11 cellular contexts compared by ENCODE assay signal in the genomic region with DNA sequence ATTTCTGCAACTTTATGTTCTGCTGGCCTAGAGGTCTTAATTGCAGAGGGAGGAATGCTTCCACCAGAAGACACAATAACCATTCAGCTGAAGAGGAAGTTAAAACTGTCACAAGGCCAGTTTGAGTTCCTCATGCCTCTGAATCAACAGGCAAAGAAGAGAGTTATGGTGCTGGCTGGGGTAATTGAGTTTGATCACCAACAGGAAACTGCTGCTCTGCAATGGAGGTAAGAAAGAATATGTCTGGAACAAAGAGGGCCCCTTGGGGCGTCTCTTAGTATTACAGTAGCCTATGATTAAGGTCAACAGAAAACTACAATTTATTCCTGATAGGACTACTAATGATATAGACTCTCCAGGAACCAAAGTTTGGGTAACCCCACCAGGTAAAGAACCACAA.
DNase-seq lines count a peak whose midpoint lies in the region; FAIRE-seq and TF ChIP-seq lines count a peak whose summit lies in the region.
"Had no signal": no experiment of that assay in that cellular context is flagged by ENCODE, and none has a peak within 500 bp of the region (broad histone marks: within the 10 kb centered on the region; RNA-seq: fewer than 3 reads in every experiment).

No MANE protein-coding gene starts in this region.

- no peak for FAIRE-seq in kidney (lab: Jason Lieb, UNC)

- intact Hi-C loops in kidney (cut with DNase I) (no loop called here), OCI-LY7 (cut with micrococcal nuclease; ENCODE audit: unreplicated experiment) (no loop called here)

- no peaks in the 10 kb centered on the region for H3K27me3 Mint-ChIP-seq in activated CD4-positive, alpha-beta memory T cell treated with anti-CD3 and anti-CD28 coated beads, Interleukin-2, amount 10 ng/mL, durations not matched to agents 7 days and 5 days
- H3K27me3 Mint-ChIP-seq: activated T-cell treated with anti-CD3 and anti-CD28 coated beads, Interleukin-2, amount 50 U/mL, for 24 hours had no signal

- H3K4me1 ChIP-seq in kidney (ENCODE audit: control insufficient read depth in 1 of 2, insufficient read depth in 1 of 2, low read depth in 1 of 2, low read length in 2 of 2) (no peaks in the 10 kb centered on the region), OCI-LY7 (ENCODE audit: insufficient read depth, low read length, poor library complexity, severe bottlenecking) (no peaks in the 10 kb centered on the region)

- H3K9ac ChIP-seq in kidney (ENCODE audit: low read length in 2 of 2): no peak overlapping the region

- TF ChIP-seq CTCF in HFF-Myc (IDR thresholded peaks at IDR 0.05; ENCODE audit: low read depth, low read length, missing control alignments) (peak; percentile 5), kidney (IDR thresholded peaks at IDR 0.05; ENCODE audit: borderline replicate concordance, extremely low read depth, insufficient read depth) (no peak), foreskin fibroblast (IDR thresholded peaks at IDR 0.05; ENCODE audit: low read depth, low read length) (no peak), OCI-LY7 (conservative IDR thresholded peaks at IDR 0.05; ENCODE audit: low read length) (no peak)

- H3K27ac Mint-ChIP-seq in activated CD4-positive, alpha-beta memory T cell treated with anti-CD3 and anti-CD28 coated beads, Interleukin-2, amount 10 ng/mL, durations not matched to agents 7 days and 5 days: no peak overlapping the region
- H3K27ac Mint-ChIP-seq: activated T-cell treated with anti-CD3 and anti-CD28 coated beads, Interleukin-2, amount 50 U/mL, for 24 hours had no signal

- CTCF ChIA-PET in activated CD4-positive, alpha-beta memory T cell treated with anti-CD3 and anti-CD28 coated beads, Interleukin-2, amount 10 ng/mL, durations not matched to agents 7 days and 5 days (lab: Charles Lee): no interaction called here
- CTCF ChIA-PET in OCI-LY7 (lab: Charles Lee; ENCODE audit: unreplicated experiment): no interaction called here

- H3K27ac ChIP-seq in kidney (ENCODE audit: low read depth in 2 of 2, low read length in 2 of 2): no peak overlapping the region
- H3K27ac ChIP-seq in OCI-LY7 (ENCODE audit: low read depth, low read length, poor library complexity, severe bottlenecking): no peak overlapping the region

- no peaks in the 10 kb centered on the region for H3K9me2 ChIP-seq in OCI-LY7 (ENCODE audit: insufficient read depth, low read length)

- POLR2A ChIA-PET in activated CD4-positive, alpha-beta memory T cell treated with anti-CD3 and anti-CD28 coated beads, Interleukin-2, amount 10 ng/mL, durations not matched to agents 7 days and 5 days (lab: Charles Lee): no interaction called here
- POLR2A ChIA-PET in OCI-LY7 (lab: Charles Lee): no interaction called here

- H3K36me3 ChIP-seq in kidney (ENCODE audit: control insufficient read depth in 1 of 2, insufficient read depth in 2 of 2, low read length in 2 of 2) (no peaks in the 10 kb centered on the region), OCI-LY7 (ENCODE audit: insufficient read depth, low read length) (no peaks in the 10 kb centered on the region)

- no peak overlapping the region for H3K4me2 ChIP-seq in OCI-LY7 (ENCODE audit: low read length)

- H3K4me3 ChIP-seq in HFF-Myc (replicated peaks; ENCODE audit: low read depth, low read length): no peak overlapping the region
- H3K4me3 ChIP-seq in kidney (ENCODE audit: low read length in 2 of 2): no peak overlapping the region
- H3K4me3 ChIP-seq in foreskin fibroblast (ENCODE audit: low read depth in 1 of 2, low read length in 2 of 2): no peak overlapping the region
- H3K4me3 ChIP-seq in OCI-LY7 (ENCODE audit: low read depth, low read length, poor library complexity, severe bottlenecking): no peak overlapping the region

- no peaks in the 10 kb centered on the region for H3K4me1 Mint-ChIP-seq in activated CD4-positive, alpha-beta memory T cell treated with anti-CD3 and anti-CD28 coated beads, Interleukin-2, amount 10 ng/mL, durations not matched to agents 7 days and 5 days

- DNase-seq in COR-L47 (lab: John Stamatoyannopoulos, UW): peak; percentile 17
- DNase-seq in HFF-Myc (ENCODE audit: extremely low read depth, low read depth): no peak
- peak; percentile 25 for DNase-seq in RKO (ENCODE audit: low spot score)
- peak; percentile 15 for DNase-seq in iPS-NIHi7 (ENCODE audit: extremely low spot score)
- DNase-seq in kidney: no peak
- no peak for DNase-seq in foreskin fibroblast
- no peak for DNase-seq in activated CD4-positive, alpha-beta memory T cell treated with anti-CD3 and anti-CD28 coated beads, Interleukin-2, amount 10 ng/mL, durations not matched to agents 7 days and 5 days
- DNase-seq in OCI-LY7 (ENCODE audit: low spot score): no peak
- DNase-seq: activated T-cell treated with anti-CD3 and anti-CD28 coated beads, Interleukin-2, amount 50 U/mL, for 24 hours; DND-41; SHP77 had no signal

- H3K9me3 ChIP-seq in kidney (ENCODE audit: control insufficient read depth in 1 of 2, low read length in 2 of 2): no peaks in the 10 kb centered on the region
- H3K9me3 ChIP-seq in OCI-LY7 (ENCODE audit: low read length): no peaks in the 10 kb centered on the region

- no peaks in the 10 kb centered on the region for H3K79me2 ChIP-seq in OCI-LY7 (ENCODE audit: insufficient read depth, low read depth, low read length)

- H4K20me1 ChIP-seq in OCI-LY7 (ENCODE audit: insufficient read depth, low read length): no peaks in the 10 kb centered on the region

- H3K4me3 Mint-ChIP-seq in activated CD4-positive, alpha-beta memory T cell treated with anti-CD3 and anti-CD28 coated beads, Interleukin-2, amount 10 ng/mL, durations not matched to agents 7 days and 5 days: no peak overlapping the region
- H3K4me3 Mint-ChIP-seq: activated T-cell treated with anti-CD3 and anti-CD28 coated beads, Interleukin-2, amount 50 U/mL, for 24 hours had no signal

- no peaks in the 10 kb centered on the region for H3K36me3 Mint-ChIP-seq in activated CD4-positive, alpha-beta memory T cell treated with anti-CD3 and anti-CD28 coated beads, Interleukin-2, amount 10 ng/mL, durations not matched to agents 7 days and 5 days (ENCODE audit: low read depth)

- H3K9me3 Mint-ChIP-seq in activated CD4-positive, alpha-beta memory T cell treated with anti-CD3 and anti-CD28 coated beads, Interleukin-2, amount 10 ng/mL, durations not matched to agents 7 days and 5 days: peaks cover 3% of the 10 kb centered on the region

- BruUV-seq in OCI-LY7 (replicated peaks; lab: Mats Ljungman, UMichigan): no TSS peak

- no peak overlapping the region for H2AFZ ChIP-seq in OCI-LY7 (ENCODE audit: low read length)

Comparison
In these comparisons a context has a peak if more than half of its experiments do, and no peak if none do; other contexts are left out.
1. DNase-seq: peak in COR-L47 (single experiment), RKO (single experiment) and iPS-NIHi7 (single experiment); none in HFF-Myc (single experiment), kidney (single experiment), foreskin fibroblast (0 of 2), activated CD4-positive, alpha-beta memory T cell treated with anti-CD3 and anti-CD28 coated beads, Interleukin-2, amount 10 ng/mL, durations not matched to agents 7 days and 5 days (single experiment) and OCI-LY7 (single experiment).